8 cellular contexts compared by ENCODE assay signal in genomic region chr2:19350678-19351401, GRCh38. TPM values are rescaled to one million over a fixed set of nuclear protein-coding genes. Genes with fewer than 3 reads are reported as not detected.
A peak's percentile ranks its signal among the peaks of the same experiment; 100 is the strongest.
DNase-seq lines count a peak whose midpoint lies in the region; ATAC-seq and TF ChIP-seq lines count a peak whose summit lies in the region.
"Had no signal": no experiment of that assay in that cellular context is flagged by ENCODE, and none has a peak within 500 bp of the region (broad histone marks: within the 10 kb centered on the region; RNA-seq: fewer than 3 reads in every experiment).

No MANE protein-coding gene starts in this region.

- intact Hi-C loops in activated B cell treated with CpG ODN at 0.5 μM for 24 hours (cut with micrococcal nuclease) (no loop called here), sigmoid colon (cut with DNase I) (no loop called here)

- H3K4me3 ChIP-seq in GM23338 (peak overlapping the region; percentile 60), hepatocyte (no peak overlapping the region), sigmoid colon (peak overlapping the region in 3 of 4 donors; percentile 7 to 21 (median 10))

- H3K9me3 ChIP-seq in hepatocyte (ENCODE audit: low read depth) (no peaks in the 10 kb centered on the region), sigmoid colon (no peaks in the 10 kb centered on the region)

- H3K36me3 ChIP-seq in GM23338 (ENCODE audit: insufficient read depth) (no peaks in the 10 kb centered on the region; the same call in 1 of the 2 replicates), hepatocyte (replicated peaks; ENCODE audit: insufficient read depth, low read depth) (no peaks in the 10 kb centered on the region), sigmoid colon (peaks cover 0 to 13% (median 3%) of the 10 kb centered on the region in 4 donors)

- H2AFZ ChIP-seq in GM23338: peak overlapping the region; percentile 81
- H2AFZ ChIP-seq in hepatocyte: no peak overlapping the region

- POLR2A ChIA-PET in activated B cell treated with CpG ODN at 0.5 μM for 24 hours (lab: Charles Lee): no interaction called here

- ATAC-seq in GM23338 (no peak), activated B cell treated with CpG ODN at 0.5 μM for 24 hours (ENCODE audit: low read depth) (no peak)
- ATAC-seq: activated CD4-positive, CD25-positive, alpha-beta regulatory T cell treated with anti-CD3 and anti-CD28 coated beads, Interleukin-2, amount 50 U/mL, for 24 hours had no signal

- H3K36me3 Mint-ChIP-seq in GM23338 (ENCODE audit: low read depth) (no peaks in the 10 kb centered on the region), activated B cell treated with CpG ODN at 0.5 μM for 24 hours (ENCODE audit: low read depth) (peaks cover 8% of the 10 kb centered on the region)

- H3F3A ChIP-seq in GM23338 (replicated peaks; ENCODE audit: low read depth): no peaks in the 10 kb centered on the region

- no peak for TF ChIP-seq EP300 in sigmoid colon (IDR thresholded peaks at IDR 0.05)

- WGBS in hepatocyte (ENCODE audit: low lambda C conversion rate, missing lambda C conversion rate): 54% methylated on average over 30 of the region's 30 CpGs
- WGBS in sigmoid colon, 2 donors: 38 to 48% methylated on average over 30 of the region's 30 CpGs

- DNase-seq in GM23338 (ENCODE audit: low spot score) (no peak), activated B cell treated with CpG ODN at 0.5 μM for 24 hours (no peak), hepatocyte (ENCODE audit: low spot score) (no peak), sigmoid colon (no peak), DMS53 (lab: John Stamatoyannopoulos, UW) (no peak), germinal center (ENCODE audit: low spot score) (no peak), H4 (ENCODE audit: low spot score) (no peak)

- peaks cover 82% of the 10 kb centered on the region for H3K27me3 Mint-ChIP-seq in GM23338 (ENCODE audit: insufficient read depth, low read depth, poor library complexity)
- H3K27me3 Mint-ChIP-seq in activated B cell treated with CpG ODN at 0.5 μM for 24 hours: peaks cover 57% of the 10 kb centered on the region

- H3K9me2 ChIP-seq in GM23338 (ENCODE audit: insufficient read depth): no peaks in the 10 kb centered on the region
- H3K9me2 ChIP-seq in hepatocyte (replicated peaks; ENCODE audit: insufficient read depth): no peaks in the 10 kb centered on the region

- CTCF ChIA-PET in activated B cell treated with CpG ODN at 0.5 μM for 24 hours (lab: Charles Lee): no interaction called here

- TF ChIP-seq CTCF in GM23338 (conservative IDR thresholded peaks at IDR 0.05; ENCODE audit: low read depth in 2 of 2) (no peak), activated B cell treated with CpG ODN at 0.5 μM for 24 hours (IDR thresholded peaks at IDR 0.05) (no peak), hepatocyte (IDR thresholded peaks at IDR 0.05; ENCODE audit: poor library complexity) (no peak), sigmoid colon (IDR thresholded peaks at IDR 0.05) (no peak)

- H3K9me3 Mint-ChIP-seq in GM23338 (peaks cover 4% of the 10 kb centered on the region), activated B cell treated with CpG ODN at 0.5 μM for 24 hours (no peaks in the 10 kb centered on the region)

- H3K4me2 ChIP-seq in GM23338 (peak overlapping the region; percentile 84), hepatocyte (peak overlapping the region; percentile 69)

- H3K4me1 ChIP-seq in GM23338 (ENCODE audit: insufficient read depth) (peaks cover 44% of the 10 kb centered on the region), hepatocyte (ENCODE audit: insufficient read depth) (peaks cover 19% of the 10 kb centered on the region), sigmoid colon (peaks cover 0 to 38% (median 35%) of the 10 kb centered on the region in 4 donors)

- H3K27me3 ChIP-seq in GM23338 (ENCODE audit: insufficient read depth): peaks cover 77% of the 10 kb centered on the region
- H3K27me3 ChIP-seq in hepatocyte: peaks cover 49% of the 10 kb centered on the region
- peaks cover 0 to 31% (median 0%) of the 10 kb centered on the region in 3 donors for H3K27me3 ChIP-seq in sigmoid colon

- H3K4me1 Mint-ChIP-seq in GM23338: peaks cover 29% of the 10 kb centered on the region
- peaks cover 41% of the 10 kb centered on the region for H3K4me1 Mint-ChIP-seq in activated B cell treated with CpG ODN at 0.5 μM for 24 hours

- no peaks in the 10 kb centered on the region for H3K79me2 ChIP-seq in GM23338 (replicated peaks; ENCODE audit: insufficient read depth)
- peaks cover 51% of the 10 kb centered on the region for H3K79me2 ChIP-seq in hepatocyte

- no peak for TF ChIP-seq POLR2A in sigmoid colon (IDR thresholded peaks at IDR 0.05)

- H3K4me3 Mint-ChIP-seq in GM23338: peak overlapping the region; percentile 68
- peak overlapping the region; percentile 56 for H3K4me3 Mint-ChIP-seq in activated B cell treated with CpG ODN at 0.5 μM for 24 hours

- H4K20me1 ChIP-seq in GM23338 (replicated peaks; ENCODE audit: insufficient read depth) (peaks cover 25% of the 10 kb centered on the region), hepatocyte (ENCODE audit: insufficient read depth, poor library complexity, severe bottlenecking) (peaks cover 6% of the 10 kb centered on the region)

- H3K27ac ChIP-seq in GM23338 (ENCODE audit: low read depth) (no peak overlapping the region), hepatocyte (peak overlapping the region; percentile 21), sigmoid colon (peak overlapping the region; percentile 46 to 94 (median 72))

- H3K27ac Mint-ChIP-seq in GM23338 (no peak overlapping the region), activated B cell treated with CpG ODN at 0.5 μM for 24 hours (no peak overlapping the region)

TF ChIP-seq in GM23338, 12 proteins besides CTCF, POLR2A, EP300 and RAD21:
- peak; percentile 61 for TF ChIP-seq EZH2 (IDR thresholded peaks at IDR 0.05; ENCODE audit: low read depth, unreplicated experiment)
- TF ChIP-seq CREB1 (CRISPR knock-in tag; IDR thresholded peaks at IDR 0.05; ENCODE audit: low read depth): no peak
- TF ChIP-seq ZNF114 (CRISPR knock-in tag; IDR thresholded peaks at IDR 0.05): no peak
- TF ChIP-seq, protein P1, sequence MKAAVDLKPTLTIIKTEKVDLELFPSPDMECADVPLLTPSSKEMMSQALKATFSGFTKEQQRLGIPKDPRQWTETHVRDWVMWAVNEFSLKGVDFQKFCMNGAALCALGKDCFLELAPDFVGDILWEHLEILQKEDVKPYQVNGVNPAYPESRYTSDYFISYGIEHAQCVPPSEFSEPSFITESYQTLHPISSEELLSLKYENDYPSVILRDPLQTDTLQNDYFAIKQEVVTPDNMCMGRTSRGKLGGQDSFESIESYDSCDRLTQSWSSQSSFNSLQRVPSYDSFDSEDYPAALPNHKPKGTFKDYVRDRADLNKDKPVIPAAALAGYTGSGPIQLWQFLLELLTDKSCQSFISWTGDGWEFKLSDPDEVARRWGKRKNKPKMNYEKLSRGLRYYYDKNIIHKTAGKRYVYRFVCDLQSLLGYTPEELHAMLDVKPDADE (IDR thresholded peaks at IDR 0.05): no peak
TF ChIP-seq in GM23338: peak in this region for 1.

RNA-seq across cellular contexts. Expression of gene OSR1, which starts 7.6 kb away (rescaled TPM):
- 0.24 TPM in 1 of 2 replicates, not detected in the other for total RNA-seq in GM23338 (2014; rRNA removed; shearing (Covaris generic))
- polyA plus RNA-seq in GM23338 (2016; fragmentation: Nextera tagmentation; extraction: Ambion mirVana) (0.23 TPM in 1 of 2 replicates, not detected in the other), hepatocyte (45.7 and 52.8 TPM in 2 replicates), sigmoid colon (1 to 10 TPM in 2 of 3 donors, under 1 TPM in 1; 0.69 to 6.2 (median 3.0) TPM)
- total RNA-seq in activated B cell treated with CpG ODN at 0.5 μM for 24 hours (not detected in 2 replicates), hepatocyte (16.1 and 19.8 TPM in 2 replicates), sigmoid colon (10 to 100 TPM in 3 of 4 donors, 1 to 10 TPM in 1; 7.8 to 33.0 (median 19.7) TPM)
- 1.3 TPM in 2 replicates for total RNA-seq in H4 (2014; rRNA removed; shearing (Covaris generic))
